Comparison of ENCODE assay signal across 2 cellular contexts in the genomic region with DNA sequence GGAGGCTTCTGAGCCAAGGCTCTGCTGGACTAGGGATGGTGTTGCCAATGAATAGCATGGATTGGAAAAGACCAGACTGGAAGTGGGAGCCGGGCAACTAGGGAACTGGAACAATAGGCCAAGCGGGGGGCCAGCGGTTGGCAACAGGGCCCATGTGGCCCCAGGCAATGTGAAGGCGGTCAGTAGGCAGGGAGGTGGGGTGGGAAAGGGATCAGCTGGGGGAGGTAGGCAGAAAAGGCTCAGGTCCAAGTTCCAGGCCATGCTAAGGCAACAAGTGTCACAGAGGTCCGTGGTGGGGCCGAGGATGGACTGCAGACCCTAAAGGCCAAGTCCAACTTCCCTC.
TF ChIP-seq lines count a peak whose summit lies in the region.

No MANE protein-coding gene starts in this region.

TF ChIP-seq in A549, 52 proteins besides CTCF, POLR2A, EP300 and RAD21:
- TF ChIP-seq FOSL2 (IDR thresholded peaks at IDR 0.05) (no peak), FOSL2 (CRISPR knock-in tag; IDR thresholded peaks at IDR 0.05) (no peak), JUN (IDR thresholded peaks at IDR 0.05) (no peak), GATA3 (IDR thresholded peaks at IDR 0.05; ENCODE audit: borderline replicate concordance) (no peak), ZNF302 (CRISPR knock-in tag; IDR thresholded peaks at IDR 0.05) (no peak), HEYL (CRISPR knock-in tag; IDR thresholded peaks at IDR 0.05) (no peak), EHMT2 (IDR thresholded peaks at IDR 0.05; ENCODE audit: low read depth) (no peak), TP53 (CRISPR knock-in tag; IDR thresholded peaks at IDR 0.05) (no peak), NFE2L2 (conservative IDR thresholded peaks at IDR 0.05; ENCODE audit: low read length) (no peak), RNF2 (IDR thresholded peaks at IDR 0.05; ENCODE audit: borderline replicate concordance, low read depth) (no peak), KDM1A (IDR thresholded peaks at IDR 0.05; ENCODE audit: low read depth) (no peak), CHD4 (IDR thresholded peaks at IDR 0.05; ENCODE audit: borderline replicate concordance) (no peak), MAFK (IDR thresholded peaks at IDR 0.05; ENCODE audit: partially characterized antibody) (no peak), ZSCAN20 (CRISPR knock-in tag; IDR thresholded peaks at IDR 0.05) (no peak)
- TF ChIP-seq, protein P1, sequence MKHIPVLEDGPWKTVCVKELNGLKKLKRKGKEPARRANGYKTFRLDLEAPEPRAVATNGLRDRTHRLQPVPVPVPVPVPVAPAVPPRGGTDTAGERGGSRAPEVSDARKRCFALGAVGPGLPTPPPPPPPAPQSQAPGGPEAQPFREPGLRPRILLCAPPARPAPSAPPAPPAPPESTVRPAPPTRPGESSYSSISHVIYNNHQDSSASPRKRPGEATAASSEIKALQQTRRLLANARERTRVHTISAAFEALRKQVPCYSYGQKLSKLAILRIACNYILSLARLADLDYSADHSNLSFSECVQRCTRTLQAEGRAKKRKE (CRISPR knock-in tag; IDR thresholded peaks at IDR 0.05; ENCODE audit: low read depth): no peak
- TF ChIP-seq, protein P2, sequence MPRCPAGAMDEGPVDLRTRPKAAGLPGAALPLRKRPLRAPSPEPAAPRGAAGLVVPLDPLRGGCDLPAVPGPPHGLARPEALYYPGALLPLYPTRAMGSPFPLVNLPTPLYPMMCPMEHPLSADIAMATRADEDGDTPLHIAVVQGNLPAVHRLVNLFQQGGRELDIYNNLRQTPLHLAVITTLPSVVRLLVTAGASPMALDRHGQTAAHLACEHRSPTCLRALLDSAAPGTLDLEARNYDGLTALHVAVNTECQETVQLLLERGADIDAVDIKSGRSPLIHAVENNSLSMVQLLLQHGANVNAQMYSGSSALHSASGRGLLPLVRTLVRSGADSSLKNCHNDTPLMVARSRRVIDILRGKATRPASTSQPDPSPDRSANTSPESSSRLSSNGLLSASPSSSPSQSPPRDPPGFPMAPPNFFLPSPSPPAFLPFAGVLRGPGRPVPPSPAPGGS (IDR thresholded peaks at IDR 0.05): no peak

TF ChIP-seq in H1, 55 proteins besides CTCF, POLR2A, EP300 and RAD21:
- TF ChIP-seq, protein P3, sequence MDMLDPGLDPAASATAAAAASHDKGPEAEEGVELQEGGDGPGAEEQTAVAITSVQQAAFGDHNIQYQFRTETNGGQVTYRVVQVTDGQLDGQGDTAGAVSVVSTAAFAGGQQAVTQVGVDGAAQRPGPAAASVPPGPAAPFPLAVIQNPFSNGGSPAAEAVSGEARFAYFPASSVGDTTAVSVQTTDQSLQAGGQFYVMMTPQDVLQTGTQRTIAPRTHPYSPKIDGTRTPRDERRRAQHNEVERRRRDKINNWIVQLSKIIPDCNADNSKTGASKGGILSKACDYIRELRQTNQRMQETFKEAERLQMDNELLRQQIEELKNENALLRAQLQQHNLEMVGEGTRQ (IDR thresholded peaks at IDR 0.05; ENCODE audit: low read length): no peak
- TF ChIP-seq TCF12 (IDR thresholded peaks at IDR 0.05; ENCODE audit: low read depth, low read length): no peak
- no peak for TF ChIP-seq SIX5 (IDR thresholded peaks at IDR 0.05; ENCODE audit: low read depth, low read length)
- no peak for TF ChIP-seq SRF (IDR thresholded peaks at IDR 0.05; ENCODE audit: low read depth, low read length)
- no peak for TF ChIP-seq CTBP2 (IDR thresholded peaks at IDR 0.05; ENCODE audit: borderline replicate concordance, insufficient read depth, insufficient read length, low read length)
- no peak for TF ChIP-seq SP4 (IDR thresholded peaks at IDR 0.05; ENCODE audit: low read length)
- TF ChIP-seq TBP (IDR thresholded peaks at IDR 0.05; ENCODE audit: low read depth, low read length): no peak
- no peak for TF ChIP-seq NANOG (IDR thresholded peaks at IDR 0.05; ENCODE audit: insufficient read depth, low read depth, low read length, poor library complexity, severe bottlenecking)
- TF ChIP-seq GABPA (IDR thresholded peaks at IDR 0.05; ENCODE audit: borderline replicate concordance, insufficient read depth, low read length): no peak
- no peak for TF ChIP-seq RXRA (IDR thresholded peaks at IDR 0.05; ENCODE audit: insufficient read depth, low read depth, low read length)
- no peak for TF ChIP-seq CBX5 (IDR thresholded peaks at IDR 0.05; ENCODE audit: low read depth, low read length)
- TF ChIP-seq EZH2 (IDR thresholded peaks at IDR 0.05; ENCODE audit: low read depth, low read length, severe bottlenecking): no peak
- TF ChIP-seq NRF1 (IDR thresholded peaks at IDR 0.05; ENCODE audit: low read depth, low read length): no peak
